ENCODE assay signal across 32 cellular contexts in the genomic region with DNA sequence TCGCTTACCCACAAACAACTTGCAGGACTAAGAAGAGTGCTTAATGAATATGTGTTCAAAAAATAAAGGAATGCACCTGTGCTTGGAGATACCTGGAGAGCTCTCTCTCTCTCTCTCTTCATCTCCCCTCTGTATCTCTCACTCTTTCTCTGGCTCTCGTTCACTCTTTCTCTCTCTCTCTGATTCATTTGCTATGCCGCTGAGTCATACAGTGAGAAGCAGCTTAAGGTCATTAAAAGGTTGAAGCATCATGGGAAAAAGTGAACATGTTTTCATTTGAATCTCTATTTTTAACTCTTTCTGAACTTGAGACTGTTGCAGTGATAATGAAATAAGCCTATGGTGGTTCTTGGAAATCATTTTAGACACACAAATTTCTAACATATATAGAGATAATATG.
DNase-seq lines count a peak whose midpoint lies in the region; ATAC-seq, FAIRE-seq and TF ChIP-seq lines count a peak whose summit lies in the region.
"Had no signal": no experiment of that assay in that cellular context is flagged by ENCODE, and none has a peak within 500 bp of the region (broad histone marks: within the 10 kb centered on the region; RNA-seq: fewer than 3 reads in every experiment).

No MANE protein-coding gene starts in this region.

- in situ Hi-C loops in brain microvascular endothelial cell (cut with HindIII; ENCODE audit: low pct_ligation_motif_present, low sequenced_read_pairs) = no loop called here

- TF ChIP-seq CTCF in AG10803 (conservative IDR thresholded peaks at IDR 0.05; ENCODE audit: low read length) = no peak
- no peak for TF ChIP-seq CTCF in bronchial epithelial cell (IDR thresholded peaks at IDR 0.05; ENCODE audit: insufficient read depth, low read length, severe bottlenecking)
- no peak for TF ChIP-seq CTCF in brain microvascular endothelial cell (IDR thresholded peaks at IDR 0.05; ENCODE audit: low read depth, low read length, missing control alignments)

- ATAC-seq in T-helper 17 cell = no peak
- ATAC-seq: left lung, pancreas, right cardiac atrium had no signal

- no peaks in the 10 kb centered on the region for H3K36me3 Mint-ChIP-seq in T-helper 17 cell (ENCODE audit: low read depth)
- H3K36me3 Mint-ChIP-seq: immature natural killer cell, mesothelial cell of epicardium had no signal

- no peaks in the 10 kb centered on the region for H3K9me3 ChIP-seq in T-helper 17 cell (ENCODE audit: control insufficient read depth, low read length, poor library complexity, severe bottlenecking)
- H3K9me3 ChIP-seq: Caco-2, left lung, pancreas, thoracic aorta, vagina had no signal

- H3K36me3 ChIP-seq in bronchial epithelial cell (ENCODE audit: control insufficient read depth, insufficient read depth, low read length) = no peaks in the 10 kb centered on the region
- no peaks in the 10 kb centered on the region for H3K36me3 ChIP-seq in brain microvascular endothelial cell (replicated peaks)
- H3K36me3 ChIP-seq: left lung, pancreas, thoracic aorta, vagina had no signal

- no peaks in the 10 kb centered on the region for H3K4me1 Mint-ChIP-seq in T-helper 17 cell
- H3K4me1 Mint-ChIP-seq: activated CD4-positive, alpha-beta T cell treated with anti-CD3 and anti-CD28 coated beads, Interleukin-2, amount 10 ng/mL, durations not matched to agents 24 days and 14 days; immature natural killer cell; mesothelial cell of epicardium; nephron had no signal

- no peak overlapping the region for H3K4me3 ChIP-seq in AG10803 (ENCODE audit: low read length)
- no peak overlapping the region for H3K4me3 ChIP-seq in bronchial epithelial cell (ENCODE audit: low read depth, low read length)
- H3K4me3 ChIP-seq in brain microvascular endothelial cell (ENCODE audit: low read depth, low read length) = no peak overlapping the region
- H3K4me3 ChIP-seq: hepatocyte, left lung, pancreas, SK-N-MC, thoracic aorta, vagina had no signal

- no peak overlapping the region for H3K27ac Mint-ChIP-seq in T-helper 17 cell
- H3K27ac Mint-ChIP-seq: activated CD4-positive, alpha-beta T cell treated with anti-CD3 and anti-CD28 coated beads, Interleukin-2, amount 10 ng/mL, durations not matched to agents 24 days and 14 days; activated naive CD4-positive, alpha-beta T cell treated with anti-CD3 and anti-CD28 coated beads for 36 hours; immature natural killer cell; mesothelial cell of epicardium; nephron had no signal

- H3K27me3 Mint-ChIP-seq in T-helper 17 cell = no peaks in the 10 kb centered on the region
- H3K27me3 Mint-ChIP-seq: activated CD4-positive, alpha-beta T cell treated with anti-CD3 and anti-CD28 coated beads, Interleukin-2, amount 10 ng/mL, durations not matched to agents 24 days and 14 days had no signal

- H3K27ac ChIP-seq in brain microvascular endothelial cell = no peak overlapping the region
- H3K27ac ChIP-seq: hepatocyte, KMS-11, left lung, pancreas, RWPE1, SK-N-MC, thoracic aorta, vagina, VCaP had no signal

- H3K4me3 Mint-ChIP-seq in T-helper 17 cell = no peak overlapping the region
- H3K4me3 Mint-ChIP-seq: activated CD4-positive, alpha-beta T cell treated with anti-CD3 and anti-CD28 coated beads, Interleukin-2, amount 10 ng/mL, durations not matched to agents 24 days and 14 days; activated naive CD4-positive, alpha-beta T cell treated with anti-CD3 and anti-CD28 coated beads for 36 hours; immature natural killer cell; mesothelial cell of epicardium; nephron had no signal

- no peaks in the 10 kb centered on the region for H3K27me3 ChIP-seq in bronchial epithelial cell (ENCODE audit: control insufficient read depth, insufficient read depth, low read length)
- no peaks in the 10 kb centered on the region for H3K27me3 ChIP-seq in brain microvascular endothelial cell (replicated peaks)
- H3K27me3 ChIP-seq: hepatocyte, left lung, pancreas, vagina had no signal

- FAIRE-seq in bronchial epithelial cell (lab: Jason Lieb, UNC) = no peak

- peak; percentile 43 for DNase-seq in AG10803 (ENCODE audit: low read depth)
- DNase-seq in HT1080 (ENCODE audit: low read depth) = peak; percentile 71
- peak; percentile 45 for DNase-seq in bronchial epithelial cell (ENCODE audit: low read depth)
- DNase-seq in glomerular visceral epithelial cell (ENCODE audit: extremely low spot score) = peak; percentile 13
- no peak for DNase-seq in T-helper 17 cell
- no peak for DNase-seq in SKM-1 treated with dmso at 0.1 percent for 144 hours (lab: John Stamatoyannopoulos, UW; ENCODE audit: unreplicated experiment)
- no peak for DNase-seq in brain microvascular endothelial cell
- DNase-seq in NCI-H446 (lab: John Stamatoyannopoulos, UW) = no peak
- DNase-seq: activated CD4-positive, alpha-beta T cell treated with anti-CD3 and anti-CD28 coated beads, Interleukin-2, amount 10 ng/mL, durations not matched to agents 24 days and 14 days; activated naive CD4-positive, alpha-beta T cell treated with anti-CD3 and anti-CD28 coated beads for 36 hours; activated T-cell treated with anti-CD3 and anti-CD28 coated beads, Interleukin-2, amount 50 U/mL, for 48 hours; amniotic stem cell; C1 segment of cervical spinal cord; Caco-2; caudate nucleus; immature natural killer cell; left lung; NCI-H2171; NCI-H526; pancreas; right cardiac atrium; stimulated activated CD4-positive, alpha-beta T cell treated with anti-CD3 and anti-CD28 coated beads, Interleukin-4, amount 100 ng/mL, for 4 hours; stimulated activated naive CD4-positive, alpha-beta T cell had no signal

Comparison
In these comparisons a context has a peak if more than half of its experiments do, and no peak if none do; other contexts are left out.
1. DNase-seq: peak in AG10803 (single experiment), HT1080 (single experiment), bronchial epithelial cell (single experiment) and glomerular visceral epithelial cell (single experiment); none in T-helper 17 cell (0 of 3), SKM-1 treated with dmso at 0.1 percent for 144 hours (single experiment), brain microvascular endothelial cell (single experiment) and NCI-H446 (0 of 2).